Comparison of ENCODE assay signal across 10 cellular contexts in the genomic region with DNA sequence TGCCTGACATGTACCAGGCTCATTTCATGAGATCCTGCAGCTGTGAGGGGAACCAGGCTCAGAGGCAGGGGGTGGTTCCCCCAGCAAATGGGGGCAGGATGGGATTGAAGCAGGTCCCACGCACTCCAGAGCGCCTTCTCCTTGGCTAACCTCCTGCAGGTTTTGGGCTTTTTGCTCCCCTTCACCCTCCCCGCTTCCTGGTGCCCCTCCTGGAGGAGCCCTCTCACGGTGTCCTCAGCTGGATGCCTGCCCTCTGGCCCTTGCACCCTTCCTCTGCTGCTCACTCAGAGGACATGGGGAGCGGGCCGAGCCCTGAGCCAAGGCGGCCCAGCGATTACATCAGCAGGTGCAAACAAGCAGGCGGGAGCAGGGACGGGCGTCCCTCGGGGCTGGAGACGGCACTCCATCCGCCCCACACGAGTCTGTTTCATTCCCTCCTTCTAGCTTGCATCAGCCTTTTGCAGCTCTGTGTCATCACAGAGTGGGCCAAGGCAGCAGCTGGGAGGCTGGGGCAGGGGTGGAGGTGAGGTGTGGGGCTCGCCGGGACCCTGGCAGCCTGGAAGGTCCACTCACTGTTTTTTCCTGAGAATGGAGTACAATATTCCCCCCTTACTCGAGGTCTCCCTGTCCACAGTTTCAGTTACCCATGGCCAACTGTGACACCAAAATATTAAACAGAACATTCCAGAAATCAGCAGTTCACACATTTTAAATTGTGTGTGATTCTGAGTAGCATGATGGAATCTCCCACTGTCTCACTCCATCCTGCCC. TPM values are rescaled to one million over a fixed set of nuclear protein-coding genes. Genes with fewer than 3 reads are reported as not detected.
DNase-seq lines count a peak whose midpoint lies in the region; ATAC-seq and TF ChIP-seq lines count a peak whose summit lies in the region.
"Had no signal": no experiment of that assay in that cellular context is flagged by ENCODE, and none has a peak within 500 bp of the region (broad histone marks: within the 10 kb centered on the region; RNA-seq: fewer than 3 reads in every experiment).

No MANE protein-coding gene starts in this region.

- H3K4me3 ChIP-seq in adipocyte (ENCODE audit: low read length) (no peak overlapping the region), upper lobe of right lung (no peak overlapping the region)

- H3K4me1 ChIP-seq in adipocyte (ENCODE audit: control insufficient read depth, insufficient read depth, low read length) (peaks cover 25% of the 10 kb centered on the region), upper lobe of right lung (peaks cover 5% of the 10 kb centered on the region)

- ATAC-seq in upper lobe of right lung (peak; percentile 50), HG02798 (IDR thresholded peaks at IDR 0.05; ENCODE audit: poor library complexity, unreplicated experiment) (no peak), GM19328 (IDR thresholded peaks at IDR 0.05; ENCODE audit: unreplicated experiment) (no peak)

- no peak for TF ChIP-seq CTCF in upper lobe of right lung (IDR thresholded peaks at IDR 0.05)

- H3K9ac ChIP-seq in adipocyte (ENCODE audit: low read length), result peak overlapping the region; percentile 68

- intact Hi-C loops in upper lobe of right lung (cut with DNase I), result loop anchor here (10.0 kb wide), 1 partner anchor 52 kb away; the partner anchor contains the start of gene UNC5B

- H3K9me3 ChIP-seq in adipocyte (ENCODE audit: control insufficient read depth, low read length) (no peaks in the 10 kb centered on the region), upper lobe of right lung (no peaks in the 10 kb centered on the region)

- H3K36me3 ChIP-seq in adipocyte (ENCODE audit: control insufficient read depth, insufficient read depth, low read length, severe bottlenecking) (no peaks in the 10 kb centered on the region), upper lobe of right lung (no peaks in the 10 kb centered on the region)

- no peak overlapping the region for H3K27ac ChIP-seq in upper lobe of right lung

- DNase-seq in NCI-H2081 (lab: John Stamatoyannopoulos, UW), result peak; percentile 53 to 57
- DNase-seq in NCI-H2081 treated with DMSO at 0.1 percent for 48 hours (lab: John Stamatoyannopoulos, UW), result no peak
- DNase-seq in adipocyte (ENCODE audit: low read depth), result peak; percentile 67
- peak; percentile 85 for DNase-seq in islet precursor cell
- peak; percentile 76 for DNase-seq in upper lobe of right lung
- no peak for DNase-seq in DMS114 treated with DMSO at 0.1 percent for 48 hours (lab: John Stamatoyannopoulos, UW; ENCODE audit: unreplicated experiment)
- DNase-seq: activated gamma-delta T cell treated with Interleukin-2 at 50 U/mL for 16 hours had no signal

- no peaks in the 10 kb centered on the region for H3K27me3 ChIP-seq in adipocyte (replicated peaks; ENCODE audit: control insufficient read depth, insufficient read depth, low read length)
- H3K27me3 ChIP-seq in upper lobe of right lung, result no peaks in the 10 kb centered on the region

RNA-seq across cellular contexts. Expression of gene SLC29A3, which starts 52.7 kb away (rescaled TPM):
- 14.8 TPM for total RNA-seq in upper lobe of right lung

RNA-seq across cellular contexts. Expression of gene UNC5B, which starts 54.0 kb away (rescaled TPM):
- total RNA-seq in upper lobe of right lung, result 16.0 TPM
- total RNA-seq: B cell had no signal

Comparison
In these comparisons a context has a peak if more than half of its experiments do, and no peak if none do; other contexts are left out.
1. DNase-seq: peak in NCI-H2081 (2 of 2), adipocyte (single experiment), islet precursor cell (single experiment) and upper lobe of right lung (single experiment); none in NCI-H2081 treated with DMSO at 0.1 percent for 48 hours (single experiment) and DMS114 treated with DMSO at 0.1 percent for 48 hours (single experiment).